Comparison of ENCODE assay signal across 19 cellular contexts in the genomic region with DNA sequence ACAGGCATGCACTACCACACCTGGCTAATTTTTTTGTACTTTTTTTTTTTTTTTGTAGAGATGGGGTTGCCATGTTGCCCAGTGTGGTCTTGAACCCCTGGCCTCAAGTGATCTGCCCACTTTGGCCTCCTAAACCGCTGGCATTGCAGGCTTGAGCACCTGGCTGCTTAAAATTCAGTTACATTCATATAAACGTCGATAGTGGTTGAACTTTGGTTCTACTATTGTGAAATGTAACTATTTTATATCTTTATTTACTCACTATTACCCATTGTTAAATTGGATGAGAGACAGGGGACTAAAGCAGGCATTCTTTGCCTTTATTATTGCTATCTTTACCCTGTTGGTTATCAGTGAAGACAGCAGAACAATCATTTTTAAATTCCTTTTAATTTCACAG. TPM values are rescaled to one million over a fixed set of nuclear protein-coding genes. Genes with fewer than 3 reads are reported as not detected.
DNase-seq lines count a peak whose midpoint lies in the region; ATAC-seq and TF ChIP-seq lines count a peak whose summit lies in the region.
"Had no signal": no experiment of that assay in that cellular context is flagged by ENCODE, and none has a peak within 500 bp of the region (broad histone marks: within the 10 kb centered on the region; RNA-seq: fewer than 3 reads in every experiment).

No MANE protein-coding gene starts in this region.

- H3K36me3 ChIP-seq in GM23338 (ENCODE audit: insufficient read depth) = 0 out of 2 replicates have a peak, but pooled peaks cover 3% of the 10 kb centered on the region
- peaks cover 0 to 2% (median 0%) of the 10 kb centered on the region in 4 donors for H3K36me3 ChIP-seq in esophagus muscularis mucosa
- no peaks in the 10 kb centered on the region for H3K36me3 ChIP-seq in right lobe of liver
- H3K36me3 ChIP-seq in sigmoid colon = no peaks in the 10 kb centered on the region

- no peaks in the 10 kb centered on the region for H3K9me2 ChIP-seq in GM23338 (ENCODE audit: insufficient read depth)

- intact Hi-C loops in esophagus muscularis mucosa (cut with DNase I) (no loop called here), right lobe of liver (cut with DNase I) (no loop called here), sigmoid colon (cut with DNase I) (no loop called here)

- H3K27ac ChIP-seq in GM23338 (ENCODE audit: low read depth) (no peak overlapping the region), esophagus muscularis mucosa (replicated peaks in 1 of 4) (peak overlapping the region; percentile 3 to 96 (median 63)), right lobe of liver (no peak overlapping the region), sigmoid colon (peak overlapping the region; percentile 17 to 99 (median 60))
- H3K27ac ChIP-seq: C4-2B had no signal

- TF ChIP-seq POLR2A in esophagus muscularis mucosa (IDR thresholded peaks at IDR 0.05; ENCODE audit: low read depth) (no peak), right lobe of liver (IDR thresholded peaks at IDR 0.05) (no peak), sigmoid colon (IDR thresholded peaks at IDR 0.05) (no peak)

- H3K9me3 Mint-ChIP-seq in GM23338 = no peaks in the 10 kb centered on the region
- H3K9me3 Mint-ChIP-seq: CD4-positive, alpha-beta memory T cell; H9; IgD-negative memory B cell had no signal

- WGBS in esophagus muscularis mucosa = 89% methylated on average over 3 of the region's 3 CpGs
- WGBS in right lobe of liver (ENCODE audit: insufficient coverage, low coverage, low lambda C conversion rate, missing lambda C conversion rate) = 40% methylated on average over 3 of the region's 3 CpGs
- WGBS in sigmoid colon, 2 donors = 20 to 64% methylated on average over 3 of the region's 3 CpGs

- H3K4me1 Mint-ChIP-seq in GM23338 = peaks cover 31% of the 10 kb centered on the region

- H4K20me1 ChIP-seq in GM23338 (replicated peaks; ENCODE audit: insufficient read depth) = peaks cover 21% of the 10 kb centered on the region

- H2AFZ ChIP-seq in GM23338 = no peak overlapping the region

- DNase-seq in GM23338 (ENCODE audit: low spot score) (no peak), esophagus muscularis mucosa (ENCODE audit: extremely low spot score) (no peak), right lobe of liver (no peak), sigmoid colon (no peak), activated gamma-delta T cell treated with Interleukin-2 at 50 U/mL for 16 hours (no peak), COLO829 (ENCODE audit: low spot score) (no peak), hypothalamus (lab: John Stamatoyannopoulos, UW) (no peak)
- DNase-seq: AML-193; Calu3; CD4-positive, alpha-beta memory T cell; DND-41; EL; GOT3; H9; KBM-7 had no signal

- H3K79me2 ChIP-seq in GM23338 (replicated peaks; ENCODE audit: insufficient read depth) = peaks cover 100% of the 10 kb centered on the region

- no peaks in the 10 kb centered on the region for H3K27me3 ChIP-seq in GM23338 (ENCODE audit: insufficient read depth)
- no peaks in the 10 kb centered on the region for H3K27me3 ChIP-seq in esophagus muscularis mucosa
- H3K27me3 ChIP-seq in right lobe of liver = no peaks in the 10 kb centered on the region
- no peaks in the 10 kb centered on the region for H3K27me3 ChIP-seq in sigmoid colon

- no peaks in the 10 kb centered on the region; the same call in 2 of the 3 replicates for H3K36me3 Mint-ChIP-seq in GM23338 (ENCODE audit: low read depth)

- H3F3A ChIP-seq in GM23338 (replicated peaks; ENCODE audit: low read depth) = no peaks in the 10 kb centered on the region

- H3K4me1 ChIP-seq in GM23338 (ENCODE audit: insufficient read depth) = peaks cover 9% of the 10 kb centered on the region
- peaks cover 25 to 99% (median 95%) of the 10 kb centered on the region in 4 donors for H3K4me1 ChIP-seq in esophagus muscularis mucosa
- peaks cover 0 to 29% (median 13%) of the 10 kb centered on the region in 4 donors for H3K4me1 ChIP-seq in right lobe of liver
- H3K4me1 ChIP-seq in sigmoid colon = peaks cover 0 to 84% (median 72%) of the 10 kb centered on the region in 4 donors

- H3K9me3 ChIP-seq in esophagus muscularis mucosa (no peaks in the 10 kb centered on the region), right lobe of liver (no peaks in the 10 kb centered on the region), sigmoid colon (no peaks in the 10 kb centered on the region)

- H3K4me3 Mint-ChIP-seq in GM23338 = no peak overlapping the region
- H3K4me3 Mint-ChIP-seq: CD4-positive, alpha-beta memory T cell; H9 had no signal

- H3K27ac Mint-ChIP-seq in GM23338 = peak overlapping the region; percentile 56; the same call in 1 of the 2 replicates
- H3K27ac Mint-ChIP-seq: IgD-negative memory B cell had no signal

- TF ChIP-seq EP300 in esophagus muscularis mucosa (IDR thresholded peaks at IDR 0.05) (no peak), sigmoid colon (IDR thresholded peaks at IDR 0.05) (no peak)

- peaks cover 3% of the 10 kb centered on the region for H3K27me3 Mint-ChIP-seq in GM23338 (ENCODE audit: insufficient read depth, low read depth, poor library complexity)
- H3K27me3 Mint-ChIP-seq: CD4-positive, alpha-beta memory T cell; IgD-negative memory B cell had no signal

- H3K4me2 ChIP-seq in GM23338 = no peak overlapping the region

- H3K4me3 ChIP-seq in GM23338 (no peak overlapping the region), esophagus muscularis mucosa (no peak overlapping the region), right lobe of liver (no peak overlapping the region), sigmoid colon (no peak overlapping the region)
- H3K4me3 ChIP-seq: GM12878 had no signal

- no peak for TF ChIP-seq CTCF in GM23338 (conservative IDR thresholded peaks at IDR 0.05; ENCODE audit: low read depth in 2 of 2)
- no peak for TF ChIP-seq CTCF in esophagus muscularis mucosa (IDR thresholded peaks at IDR 0.05)
- no peak for TF ChIP-seq CTCF in right lobe of liver (IDR thresholded peaks at IDR 0.05)
- no peak for TF ChIP-seq CTCF in sigmoid colon (IDR thresholded peaks at IDR 0.05)

- ATAC-seq in GM23338 (no peak), right lobe of liver (peak in 3 of 4 donors; percentile 8 to 67 (median 22)), GM21515 (IDR thresholded peaks at IDR 0.05; ENCODE audit: unreplicated experiment) (no peak)
- ATAC-seq: GM12878 had no signal

TF ChIP-seq in GM23338, 12 proteins besides CTCF, POLR2A, EP300 and RAD21 (continues in another document):
- TF ChIP-seq, protein P1, sequence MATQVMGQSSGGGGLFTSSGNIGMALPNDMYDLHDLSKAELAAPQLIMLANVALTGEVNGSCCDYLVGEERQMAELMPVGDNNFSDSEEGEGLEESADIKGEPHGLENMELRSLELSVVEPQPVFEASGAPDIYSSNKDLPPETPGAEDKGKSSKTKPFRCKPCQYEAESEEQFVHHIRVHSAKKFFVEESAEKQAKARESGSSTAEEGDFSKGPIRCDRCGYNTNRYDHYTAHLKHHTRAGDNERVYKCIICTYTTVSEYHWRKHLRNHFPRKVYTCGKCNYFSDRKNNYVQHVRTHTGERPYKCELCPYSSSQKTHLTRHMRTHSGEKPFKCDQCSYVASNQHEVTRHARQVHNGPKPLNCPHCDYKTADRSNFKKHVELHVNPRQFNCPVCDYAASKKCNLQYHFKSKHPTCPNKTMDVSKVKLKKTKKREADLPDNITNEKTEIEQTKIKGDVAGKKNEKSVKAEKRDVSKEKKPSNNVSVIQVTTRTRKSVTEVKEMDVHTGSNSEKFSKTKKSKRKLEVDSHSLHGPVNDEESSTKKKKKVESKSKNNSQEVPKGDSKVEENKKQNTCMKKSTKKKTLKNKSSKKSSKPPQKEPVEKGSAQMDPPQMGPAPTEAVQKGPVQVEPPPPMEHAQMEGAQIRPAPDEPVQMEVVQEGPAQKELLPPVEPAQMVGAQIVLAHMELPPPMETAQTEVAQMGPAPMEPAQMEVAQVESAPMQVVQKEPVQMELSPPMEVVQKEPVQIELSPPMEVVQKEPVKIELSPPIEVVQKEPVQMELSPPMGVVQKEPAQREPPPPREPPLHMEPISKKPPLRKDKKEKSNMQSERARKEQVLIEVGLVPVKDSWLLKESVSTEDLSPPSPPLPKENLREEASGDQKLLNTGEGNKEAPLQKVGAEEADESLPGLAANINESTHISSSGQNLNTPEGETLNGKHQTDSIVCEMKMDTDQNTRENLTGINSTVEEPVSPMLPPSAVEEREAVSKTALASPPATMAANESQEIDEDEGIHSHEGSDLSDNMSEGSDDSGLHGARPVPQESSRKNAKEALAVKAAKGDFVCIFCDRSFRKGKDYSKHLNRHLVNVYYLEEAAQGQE (IDR thresholded peaks at IDR 0.05; ENCODE audit: unreplicated experiment) = no peak
- TF ChIP-seq EZH2phosphoT487 (IDR thresholded peaks at IDR 0.05; ENCODE audit: unreplicated experiment) (no peak), NANOG (IDR thresholded peaks at IDR 0.05; ENCODE audit: borderline replicate concordance) (no peak), CREB1 (CRISPR knock-in tag; IDR thresholded peaks at IDR 0.05; ENCODE audit: low read depth) (no peak), ZNF114 (CRISPR knock-in tag; IDR thresholded peaks at IDR 0.05) (no peak), ETS1 (IDR thresholded peaks at IDR 0.05) (no peak), POLR2AphosphoS5 (IDR thresholded peaks at IDR 0.05; ENCODE audit: low read depth) (no peak), ZNF331 (CRISPR knock-in tag; IDR thresholded peaks at IDR 0.05; ENCODE audit: low read depth) (no peak), STAT1 (IDR thresholded peaks at IDR 0.05; ENCODE audit: unreplicated experiment) (no peak), JUNB (IDR thresholded peaks at IDR 0.05; ENCODE audit: unreplicated experiment) (no peak), EZH2 (IDR thresholded peaks at IDR 0.05; ENCODE audit: low read depth, unreplicated experiment) (no peak)

RNA-seq across cellular contexts. Expression of gene SNX27, which starts 6.1 kb away (rescaled TPM):
- 58.6 and 59.7 TPM in 2 replicates for total RNA-seq in GM23338 (2014; rRNA removed; shearing (Covaris generic))
- polyA plus RNA-seq in GM23338 (2016; fragmentation: Nextera tagmentation; extraction: Ambion mirVana) = 34.0 and 40.6 TPM in 2 replicates
- 10 to 100 TPM; 39.4 to 55.4 (median 49.6) TPM for total RNA-seq in esophagus muscularis mucosa
- 10 to 100 TPM; 14.9 to 21.4 (median 16.9) TPM for total RNA-seq in right lobe of liver
- 10 to 100 TPM; 49.0 to 59.0 (median 54.1) TPM for total RNA-seq in sigmoid colon
- polyA plus RNA-seq in sigmoid colon = 10 to 100 TPM in 1 of 3 donors, 1 to 10 TPM in 2; 3.6 to 12.3 (median 7.4) TPM

Comparison
In these comparisons a context has a peak if more than half of its experiments do, and no peak if none do; other contexts are left out.
1. ATAC-seq: peak in right lobe of liver (3 of 4); none in GM23338 (single experiment) and GM21515 (single experiment).
2. H3K27ac ChIP-seq: peak in esophagus muscularis mucosa (4 of 4) and sigmoid colon (4 of 4); none in GM23338 (single experiment) and right lobe of liver (0 of 3).